Comparison of ENCODE assay signal across 10 cellular contexts in genomic region chr2:143379955-143380354, GRCh38.
"Had no signal": no experiment of that assay in that cellular context is flagged by ENCODE, and none has a peak within 500 bp of the region (broad histone marks: within the 10 kb centered on the region; RNA-seq: fewer than 3 reads in every experiment).

No MANE protein-coding gene starts in this region.

- H3K9me3 ChIP-seq: HAP-1 had no signal

- H3K4me3 Mint-ChIP-seq: HFFc6 had no signal

- H3K4me1 ChIP-seq: HAP-1 had no signal

- H3K27ac ChIP-seq: GM23248, HL-60 had no signal

- FAIRE-seq: HepG2, K562 had no signal

- DNase-seq: GM23248, GOT3, H7, HFFc6, IMR-90 had no signal

- H3K4me3 ChIP-seq: GM23248, HAP-1, K562 had no signal

- H3K36me3 ChIP-seq: HAP-1 had no signal

- H3K27ac Mint-ChIP-seq: HFFc6 had no signal

- ATAC-seq: HCT116, HepG2, K562 had no signal

- H3K9me3 Mint-ChIP-seq: HFFc6 had no signal
